Comparison of ENCODE assay signal across 27 cellular contexts in genomic region chr15:22956980-22957264, GRCh38. TPM values are rescaled to one million over a fixed set of nuclear protein-coding genes. Genes with fewer than 3 reads are reported as not detected.
DNase-seq lines count a peak whose midpoint lies in the region; ATAC-seq and TF ChIP-seq lines count a peak whose summit lies in the region.
"Had no signal": no experiment of that assay in that cellular context is flagged by ENCODE, and none has a peak within 500 bp of the region (broad histone marks: within the 10 kb centered on the region; RNA-seq: fewer than 3 reads in every experiment).

No MANE protein-coding gene starts in this region.

- H3K56ac ChIP-seq in mesendoderm (ENCODE audit: low read length) = no peak overlapping the region

- H4K5ac ChIP-seq in mesendoderm (ENCODE audit: low read length) = no peak overlapping the region

- no peak overlapping the region for H3K23ac ChIP-seq in mesendoderm (ENCODE audit: low read length)

- 90% methylated on average over 14 of the region's 14 CpGs for WGBS in right cardiac atrium
- 57 to 59% methylated on average over 14 of the region's 14 CpGs for WGBS in aorta, 2 donors
- WGBS in mesendoderm (ENCODE audit: extremely low coverage, insufficient coverage, low lambda C conversion rate) = no CpG with 5 or more reads among the region's 14 CpGs

- H3K18ac ChIP-seq in mesendoderm (ENCODE audit: low read length) = no peak overlapping the region

- no peak overlapping the region for H3K9ac ChIP-seq in mesendoderm (ENCODE audit: low read length)

- H3K4ac ChIP-seq in mesendoderm (ENCODE audit: low read depth, low read length) = no peak overlapping the region

- no peak overlapping the region for H3K4me3 ChIP-seq in right cardiac atrium (ENCODE audit: low read length)
- H3K4me3 ChIP-seq in left lung = no peak overlapping the region
- H3K4me3 ChIP-seq in aorta (ENCODE audit: low read length in 2 of 2) = no peak overlapping the region
- H3K4me3 ChIP-seq in mesendoderm (ENCODE audit: low read length) = no peak overlapping the region
- H3K4me3 ChIP-seq: SK-N-MC had no signal

- H3K27me3 ChIP-seq in right cardiac atrium (ENCODE audit: control insufficient read depth, insufficient read depth) (no peaks in the 10 kb centered on the region), left lung (no peaks in the 10 kb centered on the region), aorta (ENCODE audit: control insufficient read depth in 1 of 2, insufficient read depth in 2 of 2, low read length in 1 of 2) (no peaks in the 10 kb centered on the region), mesendoderm (ENCODE audit: insufficient read depth, low read length, poor library complexity) (no peaks in the 10 kb centered on the region)

- no peak overlapping the region for H2AK5ac ChIP-seq in mesendoderm (ENCODE audit: low read length)

- no peaks in the 10 kb centered on the region for H3K27me3 Mint-ChIP-seq in brain
- no peaks in the 10 kb centered on the region for H3K27me3 Mint-ChIP-seq in chondrocyte (ENCODE audit: low read depth)
- H3K27me3 Mint-ChIP-seq: activated CD4-positive, alpha-beta memory T cell treated with anti-CD3 and anti-CD28 coated beads, Interleukin-2, amount 10 ng/mL, durations not matched to agents 7 days and 5 days had no signal

- H3K9me3 ChIP-seq in right cardiac atrium (ENCODE audit: control insufficient read depth, low read length) = no peaks in the 10 kb centered on the region
- no peaks in the 10 kb centered on the region for H3K9me3 ChIP-seq in left lung
- H3K9me3 ChIP-seq in aorta (ENCODE audit: control insufficient read depth, low read length) = no peaks in the 10 kb centered on the region
- H3K9me3 ChIP-seq: Caco-2 had no signal

- H2BK5ac ChIP-seq in mesendoderm (ENCODE audit: low read length) = no peak overlapping the region

- H3K79me2 ChIP-seq in mesendoderm (ENCODE audit: control insufficient read depth, insufficient read depth, low read length) = peaks cover 27% of the 10 kb centered on the region

- TF ChIP-seq CTCF in brain (conservative IDR thresholded peaks at IDR 0.05) (no peak), left lung (IDR thresholded peaks at IDR 0.05) (no peak), chondrocyte (IDR thresholded peaks at IDR 0.05) (no peak)

- peaks cover 50% of the 10 kb centered on the region for H3K4me1 Mint-ChIP-seq in brain
- H3K4me1 Mint-ChIP-seq in chondrocyte (ENCODE audit: low read depth) = peaks cover 55% of the 10 kb centered on the region

- no peak overlapping the region for H2BK15ac ChIP-seq in mesendoderm (replicated peaks; ENCODE audit: low read depth)

- H3K4me3 Mint-ChIP-seq in brain = no peak overlapping the region
- H3K4me3 Mint-ChIP-seq in chondrocyte (ENCODE audit: unreplicated experiment) = no peak overlapping the region
- H3K4me3 Mint-ChIP-seq: activated B cell treated with CpG ODN at 0.5 μM for 24 hours; activated CD4-positive, alpha-beta memory T cell treated with anti-CD3 and anti-CD28 coated beads, Interleukin-2, amount 10 ng/mL, durations not matched to agents 7 days and 5 days; T-helper 2 cell treated with Interferon-gamma antibody and Interleukin-4, amounts not matched to agents 5 μg/mL and 100 μg/mL, for 36 hours had no signal

- H3K9me3 Mint-ChIP-seq in brain (no peaks in the 10 kb centered on the region), chondrocyte (ENCODE audit: low read depth) (no peaks in the 10 kb centered on the region)
- H3K9me3 Mint-ChIP-seq: activated B cell treated with CpG ODN at 0.5 μM for 24 hours; activated CD4-positive, alpha-beta memory T cell treated with anti-CD3 and anti-CD28 coated beads, Interleukin-2, amount 10 ng/mL, durations not matched to agents 7 days and 5 days; T-helper 2 cell treated with Interferon-gamma antibody and Interleukin-4, amounts not matched to agents 5 μg/mL and 100 μg/mL, for 36 hours had no signal

- intact Hi-C loops in Right ventricle myocardium superior (cut with DNase I) (no loop called here), right cardiac atrium (cut with DNase I) (no loop called here), left lung (cut with DNase I) (no loop called here), aorta (cut with DNase I) (loop anchor here in 1 of 2 donors (10.0 kb wide), 1 partner anchor 172 kb away; the partner anchor contains the start of gene NIPA1)

- H3K36me3 Mint-ChIP-seq in brain = no peaks in the 10 kb centered on the region
- no peaks in the 10 kb centered on the region for H3K36me3 Mint-ChIP-seq in chondrocyte (ENCODE audit: low read depth)

- H3K36me3 ChIP-seq in left lung (no peaks in the 10 kb centered on the region), aorta (ENCODE audit: control insufficient read depth in 1 of 2, insufficient read depth in 2 of 2, low read length in 1 of 2) (no peaks in the 10 kb centered on the region), mesendoderm (ENCODE audit: control insufficient read depth, insufficient read depth, low read length) (no peaks in the 10 kb centered on the region)

- peak; percentile 29 for ATAC-seq in Right ventricle myocardium superior (ENCODE audit: poor library complexity)
- ATAC-seq in right cardiac atrium = no peak
- peak; percentile 44 for ATAC-seq in left lung
- ATAC-seq in aorta (ENCODE audit: low FRiP score) = no peak
- ATAC-seq: PC-3 had no signal

- peak overlapping the region in 3 of 5 experiments; percentile 32 to 91 (median 72) for H3K27ac Mint-ChIP-seq in brain
- H3K27ac Mint-ChIP-seq in chondrocyte (ENCODE audit: unreplicated experiment) = no peak overlapping the region
- H3K27ac Mint-ChIP-seq: activated B cell treated with CpG ODN at 0.5 μM for 24 hours; activated CD4-positive, alpha-beta memory T cell treated with anti-CD3 and anti-CD28 coated beads, Interleukin-2, amount 10 ng/mL, durations not matched to agents 7 days and 5 days; T-helper 2 cell treated with Interferon-gamma antibody and Interleukin-4, amounts not matched to agents 5 μg/mL and 100 μg/mL, for 36 hours had no signal

- H2BK120ac ChIP-seq in mesendoderm (ENCODE audit: low read depth, low read length) = no peak overlapping the region

- H3K27ac ChIP-seq in right cardiac atrium (ENCODE audit: low read length) = no peak overlapping the region
- H3K27ac ChIP-seq in left lung = peak overlapping the region in 1 of 2 donors; percentile 37
- H3K27ac ChIP-seq in aorta (ENCODE audit: low read depth in 1 of 2, low read length in 2 of 2) = peak overlapping the region in 1 of 2 donors; percentile 37
- H3K27ac ChIP-seq in mesendoderm (ENCODE audit: low read depth, low read length) = no peak overlapping the region
- H3K27ac ChIP-seq: SK-N-MC had no signal

- H3K4me2 ChIP-seq in mesendoderm (ENCODE audit: low read length) = no peak overlapping the region

- H3K79me1 ChIP-seq in mesendoderm (ENCODE audit: low read length) = peaks cover 27% of the 10 kb centered on the region

- H3K4me1 ChIP-seq in right cardiac atrium (ENCODE audit: control insufficient read depth, insufficient read depth, low read length) = peaks cover 14% of the 10 kb centered on the region
- peaks cover 16 to 81% of the 10 kb centered on the region in 2 donors for H3K4me1 ChIP-seq in left lung
- H3K4me1 ChIP-seq in aorta (ENCODE audit: control insufficient read depth in 1 of 2, insufficient read depth in 2 of 2, low read length in 2 of 2) = peaks cover 0 to 3% of the 10 kb centered on the region in 2 donors
- H3K4me1 ChIP-seq in mesendoderm (ENCODE audit: control insufficient read depth, low read depth, low read length) = peaks cover 1% of the 10 kb centered on the region
- H3K4me1 ChIP-seq: Caco-2 had no signal

- no peak overlapping the region for H4K8ac ChIP-seq in mesendoderm (ENCODE audit: low read depth, low read length)

- DNase-seq in Right ventricle myocardium superior (no peak), right cardiac atrium (no peak), left lung (no peak), aorta (peak; percentile 60 to 73), chondrocyte (ENCODE audit: low spot score) (no peak), mesendoderm (no peak), iPS-NIHi11 (ENCODE audit: low spot score) (no peak)
- DNase-seq: 8988T; activated B cell treated with CpG ODN at 0.5 μM for 24 hours; activated CD4-positive, alpha-beta memory T cell treated with anti-CD3 and anti-CD28 coated beads, Interleukin-2, amount 10 ng/mL, durations not matched to agents 7 days and 5 days; activated gamma-delta T cell treated with Interleukin-2 at 50 U/mL for 16 hours; activated T-cell treated with anti-CD3 and anti-CD28 coated beads for 4 hours; AML-193; Caco-2; central memory CD4-positive, alpha-beta T cell; effector CD4-positive, alpha-beta T cell; foreskin melanocyte; Karpas-422; kidney glomerular epithelial cell; NCI-H1105 treated with DMSO at 0.1 percent for 48 hours; NCI-H2081 treated with DMSO at 0.1 percent for 48 hours; NCI-H510A treated with DMSO at 0.1 percent for 48 hours; PC-3; stimulated activated CD8-positive, alpha-beta memory T cell treated with anti-CD3 and anti-CD28 coated beads, Interleukin-4, amount 100 ng/mL, for 48 hours had no signal

RNA-seq across cellular contexts. Expression of gene CYFIP1, which starts 23.2 kb away (rescaled TPM):
- total RNA-seq in Right ventricle myocardium superior = 28.8 TPM
- total RNA-seq in right cardiac atrium = 10 to 100 TPM; 30.3 to 42.5 (median 36.3) TPM
- 12.2 TPM for polyA plus RNA-seq in right cardiac atrium
- 41.4 TPM for polyA plus RNA-seq in brain (ENCODE audit: insufficient read depth, low read depth, low replicate concordance)
- total RNA-seq in left lung = 100 to 1,000 TPM; 141 to 164 TPM
- 100 to 1,000 TPM; 160 to 172 TPM for total RNA-seq in aorta
- 10 to 100 TPM; 46.5 to 48.1 TPM for polyA plus RNA-seq in aorta
- total RNA-seq in chondrocyte = 98.5 to 102 TPM (median 101 TPM) in 3 replicates
- 41.4 TPM for polyA plus RNA-seq in mesendoderm (2013, experiment 1 of 2)
- 43.9 TPM for polyA plus RNA-seq in mesendoderm (2013, experiment 2 of 2)

Comparison
In these comparisons a context has a peak if more than half of its experiments do, and no peak if none do; other contexts are left out.
1. ATAC-seq: peak in Right ventricle myocardium superior (single experiment) and left lung (single experiment); none in right cardiac atrium (0 of 2) and aorta (single experiment).
2. DNase-seq: peak in aorta (2 of 2); none in Right ventricle myocardium superior (single experiment), right cardiac atrium (0 of 3), left lung (0 of 2), chondrocyte (single experiment), mesendoderm (single experiment) and iPS-NIHi11 (single experiment).